ENCODE assay signal across 16 cellular contexts in the genomic region with DNA sequence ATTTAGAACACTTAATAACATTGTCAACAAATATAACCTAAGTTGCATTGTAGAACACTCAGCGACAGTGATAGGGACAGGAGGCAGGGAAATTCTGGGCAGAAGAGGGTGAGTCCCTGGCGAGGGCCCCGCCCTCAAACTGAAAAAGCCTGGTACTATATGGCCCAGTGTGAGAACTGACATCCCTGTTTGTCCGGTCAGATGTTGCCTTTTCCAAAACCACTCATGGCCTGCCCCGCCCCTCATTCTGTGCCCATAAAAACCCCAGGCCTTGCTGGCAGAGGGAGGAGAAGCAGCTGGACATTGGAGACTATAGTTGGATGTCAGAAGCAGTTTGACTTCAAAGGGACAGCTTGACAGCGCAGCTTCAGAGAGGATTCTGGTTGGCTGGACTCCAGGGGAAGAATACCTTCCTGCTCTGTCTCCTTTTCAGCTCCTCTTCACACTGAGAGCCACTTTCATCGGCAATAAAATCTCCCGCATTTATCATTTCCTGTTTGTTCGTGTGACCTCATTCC. TPM values are rescaled to one million over a fixed set of nuclear protein-coding genes. Genes with fewer than 3 reads are reported as not detected.
DNase-seq lines count a peak whose midpoint lies in the region; ATAC-seq and TF ChIP-seq lines count a peak whose summit lies in the region.
"Had no signal": no experiment of that assay in that cellular context is flagged by ENCODE, and none has a peak within 500 bp of the region (broad histone marks: within the 10 kb centered on the region; RNA-seq: fewer than 3 reads in every experiment).

No MANE protein-coding gene starts in this region.

- H3K36me3 Mint-ChIP-seq in stimulated activated memory B cell treated with anti-CD40 and anti-IgM and Interleukin-4, amounts not matched to agents 10 μg/mL and 1 μg/mL and 100 μg/mL, for 72 hours: peaks cover 34% of the 10 kb centered on the region

- H2BK120ac ChIP-seq in mesendoderm (ENCODE audit: low read depth, low read length): no peak overlapping the region

- H3K27me3 ChIP-seq in mesendoderm (ENCODE audit: insufficient read depth, low read length, poor library complexity) (no peaks in the 10 kb centered on the region), upper lobe of left lung (no peaks in the 10 kb centered on the region)

- H3K9me3 ChIP-seq in upper lobe of left lung: no peaks in the 10 kb centered on the region

- H3K18ac ChIP-seq in mesendoderm (ENCODE audit: low read length): no peak overlapping the region

- peak; percentile 42 for DNase-seq in ACHN
- DNase-seq in HT1080 (ENCODE audit: low read depth): peak; percentile 33
- peak; percentile 91 for DNase-seq in SHP77 treated with DMSO at 0.1 percent for 48 hours (lab: John Stamatoyannopoulos, UW)
- no peak for DNase-seq in mesendoderm
- no peak for DNase-seq in upper lobe of left lung
- no peak for DNase-seq in NCI-H146 (lab: John Stamatoyannopoulos, UW)
- DNase-seq: CD4-positive, alpha-beta T cell; MV-4-11; NCI-H1417 treated with DMSO at 0.1 percent for 48 hours; NCI-H2081 treated with DMSO at 0.1 percent for 48 hours; NCI-H2227 treated with DMSO at 0.1 percent for 48 hours; NCI-H748 treated with DMSO at 0.1 percent for 48 hours had no signal

- H3K4me1 Mint-ChIP-seq in stimulated activated memory B cell treated with anti-CD40 and anti-IgM and Interleukin-4, amounts not matched to agents 10 μg/mL and 1 μg/mL and 100 μg/mL, for 72 hours: peaks cover 26% of the 10 kb centered on the region

- H3K4me3 ChIP-seq in mesendoderm (ENCODE audit: low read length) (no peak overlapping the region), upper lobe of left lung (no peak overlapping the region)

- H3K4ac ChIP-seq in mesendoderm (ENCODE audit: low read depth, low read length): no peak overlapping the region

- no peaks in the 10 kb centered on the region for H3K27me3 Mint-ChIP-seq in stimulated activated memory B cell treated with anti-CD40 and anti-IgM and Interleukin-4, amounts not matched to agents 10 μg/mL and 1 μg/mL and 100 μg/mL, for 72 hours
- H3K27me3 Mint-ChIP-seq: CD4-positive, alpha-beta T cell had no signal

- H2BK5ac ChIP-seq in mesendoderm (ENCODE audit: low read length): no peak overlapping the region

- no peak for TF ChIP-seq POLR2A in upper lobe of left lung (IDR thresholded peaks at IDR 0.05)

- peaks cover 16% of the 10 kb centered on the region for H3K9me3 Mint-ChIP-seq in stimulated activated memory B cell treated with anti-CD40 and anti-IgM and Interleukin-4, amounts not matched to agents 10 μg/mL and 1 μg/mL and 100 μg/mL, for 72 hours

- H3K27ac ChIP-seq in mesendoderm (ENCODE audit: low read depth, low read length) (no peak overlapping the region), upper lobe of left lung (no peak overlapping the region)

- WGBS in mesendoderm (ENCODE audit: extremely low coverage, insufficient coverage, low lambda C conversion rate): no CpG with 5 or more reads among the region's 9 CpGs
- WGBS in upper lobe of left lung, 2 donors: 84 to 97% methylated on average over 9 of the region's 9 CpGs

- no peak overlapping the region for H3K4me3 Mint-ChIP-seq in stimulated activated memory B cell treated with anti-CD40 and anti-IgM and Interleukin-4, amounts not matched to agents 10 μg/mL and 1 μg/mL and 100 μg/mL, for 72 hours
- H3K4me3 Mint-ChIP-seq: CD4-positive, alpha-beta T cell had no signal

- no peak overlapping the region for H3K9ac ChIP-seq in mesendoderm (ENCODE audit: low read length)

- H3K79me2 ChIP-seq in mesendoderm (ENCODE audit: control insufficient read depth, insufficient read depth, low read length): peaks cover 5% of the 10 kb centered on the region

- H3K4me2 ChIP-seq in mesendoderm (ENCODE audit: low read length): no peak overlapping the region

- H3K27ac Mint-ChIP-seq in stimulated activated memory B cell treated with anti-CD40 and anti-IgM and Interleukin-4, amounts not matched to agents 10 μg/mL and 1 μg/mL and 100 μg/mL, for 72 hours: no peak overlapping the region
- H3K27ac Mint-ChIP-seq: CD4-positive, alpha-beta T cell had no signal

- H3K79me1 ChIP-seq in mesendoderm (ENCODE audit: low read length): peaks cover 4% of the 10 kb centered on the region

- TF ChIP-seq EP300 in upper lobe of left lung (IDR thresholded peaks at IDR 0.05): no peak

- no peak overlapping the region for H2BK15ac ChIP-seq in mesendoderm (replicated peaks; ENCODE audit: low read depth)

- no peak overlapping the region for H3K56ac ChIP-seq in mesendoderm (ENCODE audit: low read length)

- no peak overlapping the region for H2AK5ac ChIP-seq in mesendoderm (ENCODE audit: low read length)

- no peak overlapping the region for H4K8ac ChIP-seq in mesendoderm (ENCODE audit: low read depth, low read length)

- H3K36me3 ChIP-seq in mesendoderm (ENCODE audit: control insufficient read depth, insufficient read depth, low read length) (no peaks in the 10 kb centered on the region), upper lobe of left lung (no peaks in the 10 kb centered on the region)

- in situ Hi-C loops in ACHN (cut with HindIII; ENCODE audit: low pct_ligation_motif_present, low pct_unique_long_range_greater_than_20kb, low sequenced_read_pairs): no loop called here

- H3K23ac ChIP-seq in mesendoderm (ENCODE audit: low read length): peak overlapping the region; percentile 75

- no peak for TF ChIP-seq CTCF in upper lobe of left lung (IDR thresholded peaks at IDR 0.05)

- no peak overlapping the region for H4K5ac ChIP-seq in mesendoderm (ENCODE audit: low read length)

- ATAC-seq in upper lobe of left lung (ENCODE audit: low FRiP score in 2 of 2): no peak
- no peak for ATAC-seq in stimulated activated memory B cell treated with anti-CD40 and anti-IgM and Interleukin-4, amounts not matched to agents 10 μg/mL and 1 μg/mL and 100 μg/mL, for 72 hours
- no peak for ATAC-seq in GM21737 (IDR thresholded peaks at IDR 0.05; ENCODE audit: unreplicated experiment)
- ATAC-seq: Right ventricle myocardium inferior, SK-N-SH treated with all-trans-retinoic acid at 6 μM for 48 hours had no signal

- no peaks in the 10 kb centered on the region for H3K4me1 ChIP-seq in mesendoderm (ENCODE audit: control insufficient read depth, low read depth, low read length)
- H3K4me1 ChIP-seq in upper lobe of left lung: no peaks in the 10 kb centered on the region

RNA-seq across cellular contexts. Expression of a gene that starts 47.0 kb away (rescaled TPM):
- 0.90 and 1.2 TPM in 2 replicates for total RNA-seq in HT1080 (2014; rRNA removed; shearing (Covaris generic))
- 2.3 and 3.7 TPM in 2 replicates for polyA plus RNA-seq in HT1080 (2015; cell fraction: cytosol; rRNA removed)
- 2.8 and 3.5 TPM in 2 replicates for polyA plus RNA-seq in HT1080 (2015; cell fraction: nucleus; rRNA removed)
- 10.2 TPM for polyA plus RNA-seq in mesendoderm (2013, experiment 1 of 2)
- 10.4 TPM for polyA plus RNA-seq in mesendoderm (2013, experiment 2 of 2)
- total RNA-seq in upper lobe of left lung: 10 to 100 TPM in 4 of 6 donors, 1 to 10 TPM in 2; 4.6 to 24.1 (median 12.2) TPM

Comparison
In these comparisons a context has a peak if more than half of its experiments do, and no peak if none do; other contexts are left out.
1. DNase-seq: peak in ACHN (single experiment), HT1080 (single experiment) and SHP77 treated with DMSO at 0.1 percent for 48 hours (single experiment); none in mesendoderm (single experiment), upper lobe of left lung (0 of 2) and NCI-H146 (single experiment).